ENCODE assay signal across 14 cellular contexts in genomic region chr10:77313066-77313750, GRCh38.
"Had no signal": no experiment of that assay in that cellular context is flagged by ENCODE, and none has a peak within 500 bp of the region (broad histone marks: within the 10 kb centered on the region; RNA-seq: fewer than 3 reads in every experiment).

No MANE protein-coding gene starts in this region.

- DNase-seq: activated CD4-positive, alpha-beta T cell treated with anti-CD3 and anti-CD28 coated beads, Interleukin-2, amount 10 ng/mL, durations not matched to agents 24 days and 14 days; activated CD8-positive, alpha-beta T cell treated with anti-CD3 and anti-CD28 coated beads for 36 hours; activated naive CD4-positive, alpha-beta T cell treated with anti-CD3 and anti-CD28 coated beads, Interleukin-2, amount 50 U/mL, for 16 hours; activated T-cell treated with anti-CD3 and anti-CD28 coated beads, Interleukin-2, amount 50 U/mL, for 24 hours; adrenal gland; hypothalamus; islet precursor cell; nucleus accumbens; stimulated activated CD4-positive, alpha-beta T cell treated with anti-CD3 and anti-CD28 coated beads, Interleukin-2, amount 100 ng/mL, for 24 hours; stimulated activated naive CD4-positive, alpha-beta T cell treated with Interleukin-2 at 50 U/mL for 16 hours; T-helper 1 cell; T-helper 9 cell; thyroid gland had no signal

- H3K27ac Mint-ChIP-seq: activated CD4-positive, alpha-beta T cell treated with anti-CD3 and anti-CD28 coated beads, Interleukin-2, amount 10 ng/mL, durations not matched to agents 24 days and 14 days; activated CD8-positive, alpha-beta T cell treated with anti-CD3 and anti-CD28 coated beads for 36 hours; activated T-cell treated with anti-CD3 and anti-CD28 coated beads, Interleukin-2, amount 50 U/mL, for 24 hours; nephron had no signal

- ATAC-seq: activated CD8-positive, alpha-beta T cell treated with anti-CD3 and anti-CD28 coated beads for 36 hours had no signal

- H3K9me3 Mint-ChIP-seq: activated CD4-positive, alpha-beta T cell treated with anti-CD3 and anti-CD28 coated beads, Interleukin-2, amount 10 ng/mL, durations not matched to agents 24 days and 14 days; activated CD8-positive, alpha-beta T cell treated with anti-CD3 and anti-CD28 coated beads for 36 hours; activated T-cell treated with anti-CD3 and anti-CD28 coated beads, Interleukin-2, amount 50 U/mL, for 24 hours; nephron had no signal

- H3K4me1 Mint-ChIP-seq: activated CD4-positive, alpha-beta T cell treated with anti-CD3 and anti-CD28 coated beads, Interleukin-2, amount 10 ng/mL, durations not matched to agents 24 days and 14 days had no signal

- H3K4me3 Mint-ChIP-seq: activated CD4-positive, alpha-beta T cell treated with anti-CD3 and anti-CD28 coated beads, Interleukin-2, amount 10 ng/mL, durations not matched to agents 24 days and 14 days; activated CD8-positive, alpha-beta T cell treated with anti-CD3 and anti-CD28 coated beads for 36 hours; activated T-cell treated with anti-CD3 and anti-CD28 coated beads, Interleukin-2, amount 50 U/mL, for 24 hours; nephron had no signal

- H3K27me3 Mint-ChIP-seq: activated CD4-positive, alpha-beta T cell treated with anti-CD3 and anti-CD28 coated beads, Interleukin-2, amount 10 ng/mL, durations not matched to agents 24 days and 14 days; activated CD8-positive, alpha-beta T cell treated with anti-CD3 and anti-CD28 coated beads for 36 hours had no signal
